Comparison of ENCODE assay signal across 27 cellular contexts in genomic region chr14:29403091-29403490, GRCh38.
"Had no signal": no experiment of that assay in that cellular context is flagged by ENCODE, and none has a peak within 500 bp of the region (broad histone marks: within the 10 kb centered on the region; RNA-seq: fewer than 3 reads in every experiment).

No MANE protein-coding gene starts in this region.

- FAIRE-seq: urothelium cell line had no signal

- H3K9me3 ChIP-seq: testis, thyroid gland, upper lobe of right lung, uterus, vagina had no signal

- H3K27me3 ChIP-seq: stomach, suprapubic skin, testis, thyroid gland, tibial artery, tibial nerve, transverse colon, upper lobe of left lung, upper lobe of right lung, uterus, vagina had no signal

- H3K27ac ChIP-seq: stomach, suprapubic skin, testis, thoracic aorta, thyroid gland, tibial artery, tibial nerve, transverse colon, upper lobe of left lung, upper lobe of right lung, uterus, vagina had no signal

- ATAC-seq: stimulated activated effector memory CD8-positive, alpha-beta T cell treated with anti-CD3 and anti-CD28 coated beads, Interleukin-12 subunit alpha, Interleukin-12 subunit beta, amount 100 ng/mL, for 72 hours; stimulated activated memory B cell treated with anti-CD40 and anti-IgM and Interleukin-4, amounts not matched to agents 10 μg/mL and 1 μg/mL and 100 μg/mL, for 72 hours; stimulated activated naive B cell treated with anti-CD40 and anti-IgM and Interleukin-4, amounts not matched to agents 10 μg/mL and 1 μg/mL and 100 μg/mL, for 72 hours; stimulated activated naive CD8-positive, alpha-beta T cell treated with anti-CD3 and anti-CD28 coated beads, Interleukin-15, amount 100 ng/mL, for 72 hours; stimulated activated naive CD8-positive, alpha-beta T cell treated with anti-CD3 and anti-CD28 coated beads, Interleukin-15, Interleukin-2, amounts not matched to agents 100 U/mL and 50 U/mL, for 24 hours; upper lobe of right lung had no signal

- H3K36me3 ChIP-seq: stomach, suprapubic skin, thoracic aorta, thyroid gland, tibial artery, tibial nerve, transverse colon, upper lobe of left lung, upper lobe of right lung, uterus, vagina had no signal

- DNase-seq: stimulated activated CD4-positive, alpha-beta T cell treated with anti-CD3 and anti-CD28 coated beads, Interleukin-2, amount 100 ng/mL, for 48 hours; stimulated activated CD4-positive, alpha-beta T cell treated with anti-CD3 and anti-CD28 coated beads, Interleukin-4, amount 100 ng/mL, for 1 hour; stimulated activated CD4-positive, alpha-beta T cell treated with anti-CD3 and anti-CD28 coated beads, Interleukin-4, amount 100 ng/mL, for 24 hours; stimulated activated CD4-positive, alpha-beta T cell treated with anti-CD3 and anti-CD28 coated beads, Interleukin-4, amount 100 ng/mL, for 4 hours; stimulated activated CD8-positive, alpha-beta memory T cell treated with anti-CD3 and anti-CD28 coated beads, Interleukin-4, amount 100 ng/mL, for 48 hours; stimulated activated naive B cell treated with anti-CD40 and anti-IgM and Interleukin-4, amounts not matched to agents 10 μg/mL and 1 μg/mL and 100 μg/mL, for 72 hours; stimulated activated naive CD4-positive, alpha-beta T cell; stimulated activated naive CD4-positive, alpha-beta T cell treated with Interleukin-2 at 50 U/mL for 16 hours; stimulated activated naive CD8-positive, alpha-beta T cell treated with anti-CD3 and anti-CD28 coated beads, Interleukin-15, amount 100 ng/mL, for 72 hours; stimulated activated naive CD8-positive, alpha-beta T cell treated with anti-CD3 and anti-CD28 coated beads, Interleukin-15, Interleukin-2, amounts not matched to agents 100 U/mL and 50 U/mL, for 24 hours; stomach; substantia nigra; testis; thyroid gland; tibial artery; transverse colon; trophoblast cell; upper lobe of left lung; upper lobe of right lung; uterus had no signal

- H3K4me3 ChIP-seq: stomach, suprapubic skin, testis, thoracic aorta, thyroid gland, tibial artery, tibial nerve, transverse colon, upper lobe of left lung, upper lobe of right lung, uterus, vagina had no signal

- H3K4me1 ChIP-seq: stomach, suprapubic skin, testis, thyroid gland, tibial artery, tibial nerve, transverse colon, upper lobe of left lung, upper lobe of right lung, uterus, vagina had no signal
